8 cellular contexts compared by ENCODE assay signal in genomic region chr4:103292373-103292772, GRCh38.
"Had no signal": no experiment of that assay in that cellular context is flagged by ENCODE, and none has a peak within 500 bp of the region (broad histone marks: within the 10 kb centered on the region; RNA-seq: fewer than 3 reads in every experiment).

No MANE protein-coding gene starts in this region.

- FAIRE-seq: G401.6, GM12878, GM12891, GM12892, GM18507, GM19239 had no signal

- ATAC-seq: GM12878 had no signal

- DNase-seq: GDM1, GF-D8 had no signal

- H3K4me3 ChIP-seq: GM12878 had no signal
